In the genomic region with DNA sequence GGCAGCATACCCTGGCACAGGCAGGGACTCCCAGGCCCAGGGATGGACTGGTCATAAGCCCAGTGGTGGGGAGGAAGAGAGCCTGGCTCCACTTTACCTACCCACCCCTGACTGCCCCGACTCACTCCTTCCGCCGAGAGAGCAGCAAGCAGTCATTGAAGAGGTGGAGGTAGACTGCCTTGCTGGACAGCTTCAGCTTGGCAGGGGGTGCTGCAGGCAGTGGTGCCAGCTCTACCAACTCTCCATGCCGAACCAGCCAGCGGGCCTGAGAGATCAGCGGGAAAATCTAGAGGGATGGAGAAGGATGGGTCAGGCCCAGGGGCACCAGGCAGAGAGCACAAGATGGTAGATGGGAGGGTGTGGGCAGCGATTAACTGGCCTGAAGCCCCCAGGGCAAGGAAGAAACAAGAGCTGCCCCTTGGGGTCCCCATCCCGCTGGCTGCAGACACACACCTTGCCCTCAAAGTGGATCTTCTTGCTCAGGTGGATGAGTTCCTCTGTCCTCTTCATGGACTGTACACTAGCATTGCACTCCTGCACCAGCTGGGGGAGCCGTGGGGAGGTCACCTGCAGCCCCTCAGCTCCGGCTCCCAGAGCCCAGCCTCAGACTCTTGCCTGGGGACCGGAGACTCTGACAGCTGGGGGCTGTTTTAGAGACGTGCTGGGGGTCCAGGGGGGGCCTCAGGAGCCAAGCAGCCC, we compare ENCODE assay signal across 8 cellular contexts. TPM values are rescaled to one million over a fixed set of nuclear protein-coding genes. Genes with fewer than 3 reads are reported as not detected.
DNase-seq lines count a peak whose midpoint lies in the region; ATAC-seq, FAIRE-seq and TF ChIP-seq lines count a peak whose summit lies in the region.

No MANE protein-coding gene starts in this region.

- FAIRE-seq in kidney (lab: Jason Lieb, UNC) = no peak

- H3K36me3 ChIP-seq in DND-41 (ENCODE audit: insufficient read depth, low read length) (no peaks in the 10 kb centered on the region; the same call in 1 of the 2 replicates), kidney (ENCODE audit: control insufficient read depth in 1 of 2, insufficient read depth in 2 of 2, low read length in 2 of 2) (no peaks in the 10 kb centered on the region)

- intact Hi-C loops in kidney (cut with DNase I) = no loop called here

- DNase-seq in DND-41 (peak; percentile 52), activated T-cell treated with anti-CD3 and anti-CD28 coated beads for 48 hours (ENCODE audit: low read depth) (peak; percentile 34), kidney (no peak), pons (ENCODE audit: low spot score) (no peak)
- peak; percentile 16 for DNase-seq in Jurkat, Clone E6-1 (ENCODE audit: low read depth, low spot score)
- no peak for DNase-seq in activated CD4-positive, CD25-positive, alpha-beta regulatory T cell treated with anti-CD3 and anti-CD28 coated beads, Interleukin-2, amount 50 U/mL, for 72 hours

- H3K9ac ChIP-seq in DND-41 (ENCODE audit: low read depth, low read length) (no peak overlapping the region; the same call in 1 of the 2 replicates), kidney (ENCODE audit: low read length in 2 of 2) (no peak overlapping the region)

- no peak overlapping the region for H3K4me2 ChIP-seq in DND-41 (ENCODE audit: insufficient read depth, low read length)

- H3K4me1 ChIP-seq in DND-41 (ENCODE audit: insufficient read depth, low read length) (peaks cover 24% of the 10 kb centered on the region), kidney (ENCODE audit: control insufficient read depth in 1 of 2, insufficient read depth in 1 of 2, low read depth in 1 of 2, low read length in 2 of 2) (peaks cover 0 to 7% of the 10 kb centered on the region in 2 donors)

- H2AFZ ChIP-seq in DND-41 (ENCODE audit: low read depth, low read length) = no peak overlapping the region

- no peaks in the 10 kb centered on the region for H3K9me3 ChIP-seq in DND-41 (ENCODE audit: insufficient read depth, low read length, severe bottlenecking)
- H3K9me3 ChIP-seq in kidney (ENCODE audit: control insufficient read depth in 1 of 2, low read length in 2 of 2) = no peaks in the 10 kb centered on the region

- no peaks in the 10 kb centered on the region for H3K79me2 ChIP-seq in DND-41 (ENCODE audit: insufficient read depth, low read length)

- H3K4me3 ChIP-seq in DND-41 (ENCODE audit: low read depth in 1 of 2, low read length in 2 of 2) = no peak overlapping the region
- no peak overlapping the region for H3K4me3 ChIP-seq in Jurkat, Clone E6-1 (ENCODE audit: low read length)
- no peak overlapping the region for H3K4me3 ChIP-seq in kidney (ENCODE audit: low read length in 2 of 2)

- TF ChIP-seq CTCF in DND-41 (IDR thresholded peaks at IDR 0.05; ENCODE audit: borderline replicate concordance, extremely low read depth, low read length, poor library complexity, severe bottlenecking) (peak; percentile 70), kidney (IDR thresholded peaks at IDR 0.05; ENCODE audit: borderline replicate concordance, extremely low read depth, insufficient read depth) (peak; percentile 28)

- no peak overlapping the region for H3K27ac ChIP-seq in DND-41 (ENCODE audit: low read length)
- H3K27ac ChIP-seq in kidney (ENCODE audit: low read depth in 2 of 2, low read length in 2 of 2) = no peak overlapping the region

- no peak for ATAC-seq in DND-41 (ENCODE audit: insufficient read depth, low read depth)
- ATAC-seq in GM18498 (IDR thresholded peaks at IDR 0.05; ENCODE audit: unreplicated experiment) = no peak
- ATAC-seq in GM19023 (IDR thresholded peaks at IDR 0.05; ENCODE audit: unreplicated experiment) = no peak

- H3K27me3 ChIP-seq in DND-41 (ENCODE audit: insufficient read depth, low read length, poor library complexity) = no peaks in the 10 kb centered on the region

- H4K20me1 ChIP-seq in DND-41 (ENCODE audit: insufficient read depth, low read length) = no peaks in the 10 kb centered on the region

RNA-seq across cellular contexts. Expression of a gene that starts 7.7 kb away (rescaled TPM):
- 20.7 TPM for polyA plus RNA-seq in Jurkat, Clone E6-1 (2012; ENCODE audit: insufficient read depth, insufficient read length)
- total RNA-seq in kidney = 8.2 TPM
- 3.5 TPM for polyA plus RNA-seq in kidney (ENCODE audit: insufficient read depth, low read depth, low replicate concordance)

RNA-seq across cellular contexts. Expression of a gene that starts 32.2 kb away (rescaled TPM):
- polyA plus RNA-seq in Jurkat, Clone E6-1 (2012; ENCODE audit: insufficient read depth, insufficient read length) = 5.6 TPM
- 9.4 TPM for total RNA-seq in kidney
- 7.9 TPM for polyA plus RNA-seq in kidney (ENCODE audit: insufficient read depth, low read depth, low replicate concordance)

RNA-seq across cellular contexts. Expression of a gene that starts 48.9 kb away (rescaled TPM):
- polyA plus RNA-seq in Jurkat, Clone E6-1 (2012; ENCODE audit: insufficient read depth, insufficient read length) = not detected
- 34.2 TPM for total RNA-seq in kidney
- polyA plus RNA-seq in kidney (ENCODE audit: insufficient read depth, low read depth, low replicate concordance) = 5.5 TPM

Comparison
In these comparisons a context has a peak if more than half of its experiments do, and no peak if none do; other contexts are left out.
1. DNase-seq: peak in DND-41 (single experiment), Jurkat, Clone E6-1 (single experiment) and activated T-cell treated with anti-CD3 and anti-CD28 coated beads for 48 hours (single experiment); none in kidney (single experiment), pons (single experiment) and activated CD4-positive, CD25-positive, alpha-beta regulatory T cell treated with anti-CD3 and anti-CD28 coated beads, Interleukin-2, amount 50 U/mL, for 72 hours (single experiment).